21 cellular contexts compared by ENCODE assay signal in the genomic region with DNA sequence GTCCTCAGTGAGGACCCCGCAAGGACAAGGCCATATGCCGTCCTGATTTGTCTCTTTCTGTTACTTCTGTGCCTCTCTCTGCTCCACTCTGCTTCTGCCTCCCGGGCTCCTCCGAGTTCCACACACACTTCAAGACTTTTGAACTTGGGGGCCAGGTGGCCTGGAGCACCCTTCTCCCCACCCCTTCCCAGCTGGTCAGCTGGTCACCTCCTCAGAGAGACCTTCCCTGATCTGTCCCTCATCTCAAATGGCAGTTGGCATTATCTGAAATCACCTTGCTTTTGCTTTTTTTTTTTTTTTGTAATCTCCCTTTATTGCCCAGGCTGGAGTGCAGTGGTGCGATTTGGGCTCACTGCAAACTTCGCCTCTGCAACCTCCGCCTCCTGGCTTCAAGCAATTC. TPM values are rescaled to one million over a fixed set of nuclear protein-coding genes. Genes with fewer than 3 reads are reported as not detected.
DNase-seq lines count a peak whose midpoint lies in the region; ATAC-seq and TF ChIP-seq lines count a peak whose summit lies in the region.
"Had no signal": no experiment of that assay in that cellular context is flagged by ENCODE, and none has a peak within 500 bp of the region (broad histone marks: within the 10 kb centered on the region; RNA-seq: fewer than 3 reads in every experiment).

No MANE protein-coding gene starts in this region.

- in situ Hi-C loops in transverse colon (cut with MboI; ENCODE audit: low pct_ligation_motif_present in 1 of 4, low pct_unique_long_range_greater_than_20kb in 1 of 4, low sequenced_read_pairs in 3 of 4) = no loop called here

- H3K9me3 Mint-ChIP-seq in MCF 10A (ENCODE audit: unreplicated experiment) = no peaks in the 10 kb centered on the region
- no peaks in the 10 kb centered on the region for H3K9me3 Mint-ChIP-seq in activated T-helper 17 cell treated with anti-CD3 and anti-CD28 coated beads, Interleukin-2, amount 50 U/mL, for 72 hours
- no peaks in the 10 kb centered on the region for H3K9me3 Mint-ChIP-seq in memory B cell
- H3K9me3 Mint-ChIP-seq: activated naive CD4-positive, alpha-beta T cell treated with anti-CD3 and anti-CD28 coated beads for 36 hours; stimulated activated naive CD8-positive, alpha-beta T cell treated with anti-CD3 and anti-CD28 coated beads, Interleukin-15, Interleukin-2, amounts not matched to agents 100 ng/mL and 50 ng/mL, for 24 hours had no signal

- POLR2A ChIA-PET in MCF 10A (lab: Yijun Ruan, JAX) = no interaction called here

- no peak for TF ChIP-seq EP300 in transverse colon (IDR thresholded peaks at IDR 0.05; ENCODE audit: low read depth)

- no TSS peak for BruUV-seq in MCF 10A (replicated peaks; lab: Mats Ljungman, UMichigan)

- intact Hi-C loops in MCF 10A (cut with micrococcal nuclease) = no loop called here
- intact Hi-C loops in breast epithelium (cut with DNase I; ENCODE audit: low total_unique reads) = no loop called here
- intact Hi-C loops in vagina (cut with DNase I) = no loop called here
- intact Hi-C loops in transverse colon (cut with DNase I; ENCODE audit: low total_unique reads) = no loop called here
- intact Hi-C loops in body of pancreas (cut with DNase I) = no loop called here

- H3K4me3 ChIP-seq in breast epithelium (no peak overlapping the region), vagina (no peak overlapping the region), transverse colon (no peak overlapping the region), body of pancreas (no peak overlapping the region)
- H3K4me3 ChIP-seq: gastroesophageal sphincter, ovary had no signal

- TF ChIP-seq POLR2A in breast epithelium (IDR thresholded peaks at IDR 0.05) (no peak), vagina (IDR thresholded peaks at IDR 0.05) (no peak), transverse colon (IDR thresholded peaks at IDR 0.05) (no peak), body of pancreas (IDR thresholded peaks at IDR 0.05) (no peak)

- H3K4me1 Mint-ChIP-seq in MCF 10A (ENCODE audit: insufficient read depth, unreplicated experiment) (no peaks in the 10 kb centered on the region), memory B cell (peaks cover 17% of the 10 kb centered on the region)
- peaks cover 11% of the 10 kb centered on the region for H3K4me1 Mint-ChIP-seq in activated T-helper 17 cell treated with anti-CD3 and anti-CD28 coated beads, Interleukin-2, amount 50 U/mL, for 72 hours

- H3K27ac ChIP-seq in breast epithelium = no peak overlapping the region
- peak overlapping the region; percentile 36 for H3K27ac ChIP-seq in vagina
- no peak overlapping the region for H3K27ac ChIP-seq in transverse colon
- peak overlapping the region in 1 of 4 donors; percentile 44 for H3K27ac ChIP-seq in body of pancreas
- H3K27ac ChIP-seq: gastroesophageal sphincter, HL-60, ovary had no signal

- H3K4me1 ChIP-seq in breast epithelium = no peaks in the 10 kb centered on the region
- peaks cover 36% of the 10 kb centered on the region for H3K4me1 ChIP-seq in vagina
- peaks cover 11 to 25% (median 20%) of the 10 kb centered on the region in 4 donors for H3K4me1 ChIP-seq in transverse colon
- peaks cover 59% of the 10 kb centered on the region for H3K4me1 ChIP-seq in body of pancreas

- no peaks in the 10 kb centered on the region for H3K36me3 ChIP-seq in breast epithelium
- no peaks in the 10 kb centered on the region for H3K36me3 ChIP-seq in vagina
- H3K36me3 ChIP-seq in transverse colon = no peaks in the 10 kb centered on the region
- H3K36me3 ChIP-seq in body of pancreas (replicated peaks in 1 of 2; ENCODE audit: insufficient read depth in 1 of 2, low read depth in 2 of 2) = no peaks in the 10 kb centered on the region
- H3K36me3 ChIP-seq: gastroesophageal sphincter, ovary had no signal

- DNase-seq in MCF 10A (ENCODE audit: unreplicated experiment) (no peak), breast epithelium (ENCODE audit: low spot score in 2 of 2) (no peak), memory B cell (ENCODE audit: low spot score in 2 of 2) (no peak), vagina (ENCODE audit: extremely low spot score in 2 of 2) (no peak), transverse colon (no peak), body of pancreas (no peak)
- DNase-seq: activated naive CD4-positive, alpha-beta T cell treated with anti-CD3 and anti-CD28 coated beads for 36 hours; COR-L47; EL; HCEC 1CT; IMR-90; NCI-H1694; ovary had no signal

- H3K4me3 Mint-ChIP-seq in MCF 10A (ENCODE audit: unreplicated experiment) = peak overlapping the region; percentile 29
- peak overlapping the region; percentile 60 for H3K4me3 Mint-ChIP-seq in activated T-helper 17 cell treated with anti-CD3 and anti-CD28 coated beads, Interleukin-2, amount 50 U/mL, for 72 hours
- H3K4me3 Mint-ChIP-seq in memory B cell = peak overlapping the region; percentile 42

- CTCF ChIA-PET in MCF 10A (lab: Yijun Ruan, JAX) = interaction anchor here (0.8 to 0.9 kb wide), 2 partner anchors 47 to 96 kb away, joined by 3 read pairs; no protein-coding TSS in a partner anchor

- no peaks in the 10 kb centered on the region for H3K9me3 ChIP-seq in breast epithelium
- no peaks in the 10 kb centered on the region for H3K9me3 ChIP-seq in vagina
- H3K9me3 ChIP-seq in transverse colon = no peaks in the 10 kb centered on the region
- H3K9me3 ChIP-seq in body of pancreas = no peaks in the 10 kb centered on the region
- H3K9me3 ChIP-seq: gastroesophageal sphincter, ovary had no signal

- H3K27me3 ChIP-seq in breast epithelium (peaks cover 0 to 8% of the 10 kb centered on the region in 2 donors), vagina (peaks cover 5% of the 10 kb centered on the region), transverse colon (peaks cover 77% of the 10 kb centered on the region), body of pancreas (no peaks in the 10 kb centered on the region)

- TF ChIP-seq CTCF in MCF 10A (IDR thresholded peaks at IDR 0.05; ENCODE audit: unreplicated experiment) (no peak), breast epithelium (IDR thresholded peaks at IDR 0.05) (no peak), vagina (IDR thresholded peaks at IDR 0.05) (no peak), transverse colon (IDR thresholded peaks at IDR 0.05) (no peak), body of pancreas (IDR thresholded peaks at IDR 0.05) (no peak)

- no peak for ATAC-seq in activated T-helper 17 cell treated with anti-CD3 and anti-CD28 coated beads, Interleukin-2, amount 50 U/mL, for 72 hours (replicated peaks)
- ATAC-seq in memory B cell (ENCODE audit: low read depth) (no peak), GM18870 (IDR thresholded peaks at IDR 0.05; ENCODE audit: unreplicated experiment) (no peak), body of pancreas (no peak)
- ATAC-seq: gastroesophageal sphincter, left lobe of liver had no signal

- H3K36me3 Mint-ChIP-seq in MCF 10A (ENCODE audit: insufficient read depth, unreplicated experiment) = no peaks in the 10 kb centered on the region
- no peaks in the 10 kb centered on the region for H3K36me3 Mint-ChIP-seq in activated T-helper 17 cell treated with anti-CD3 and anti-CD28 coated beads, Interleukin-2, amount 50 U/mL, for 72 hours (ENCODE audit: low read depth)
- no peaks in the 10 kb centered on the region for H3K36me3 Mint-ChIP-seq in memory B cell

- 67 to 70% methylated on average over 4 to 7 of the region's 7 CpGs for whole genome bisulfite sequencing in transverse colon (ENCODE audit: low coverage in 1 of 2), 2 donors
- WGBS in body of pancreas, 2 donors = 60 to 70% methylated on average over 7 of the region's 7 CpGs

- H3K27ac Mint-ChIP-seq in MCF 10A (ENCODE audit: low read depth, unreplicated experiment) (no peak overlapping the region), memory B cell (no peak overlapping the region)
- H3K27ac Mint-ChIP-seq in activated T-helper 17 cell treated with anti-CD3 and anti-CD28 coated beads, Interleukin-2, amount 50 U/mL, for 72 hours = no peak overlapping the region
- H3K27ac Mint-ChIP-seq: activated naive CD4-positive, alpha-beta T cell treated with anti-CD3 and anti-CD28 coated beads for 36 hours; stimulated activated naive CD8-positive, alpha-beta T cell treated with anti-CD3 and anti-CD28 coated beads, Interleukin-15, Interleukin-2, amounts not matched to agents 100 ng/mL and 50 ng/mL, for 24 hours had no signal

- H3K27me3 Mint-ChIP-seq in MCF 10A (ENCODE audit: insufficient read depth, unreplicated experiment) = peaks cover 22% of the 10 kb centered on the region
- H3K27me3 Mint-ChIP-seq in activated T-helper 17 cell treated with anti-CD3 and anti-CD28 coated beads, Interleukin-2, amount 50 U/mL, for 72 hours = peaks cover 36% of the 10 kb centered on the region
- H3K27me3 Mint-ChIP-seq in memory B cell = peaks cover 30% of the 10 kb centered on the region

RNA-seq across cellular contexts. Expression of gene S1PR5, which starts 2.2 kb away (rescaled TPM):
- total RNA-seq in MCF 10A (2022) = not detected in 2 replicates
- 1 to 10 TPM in 1 of 3 donors, under 1 TPM in 2; 0.16 to 1.2 (median 0.66) TPM for total RNA-seq in breast epithelium
- total RNA-seq in activated T-helper 17 cell treated with anti-CD3 and anti-CD28 coated beads, Interleukin-2, amount 50 U/mL, for 72 hours = under 1 TPM in 1 of 2 donors, not detected in 1; 0.11 TPM
- 36.6 TPM for total RNA-seq in vagina
- total RNA-seq in transverse colon = not detected
- total RNA-seq in body of pancreas = 1 to 10 TPM; 1.0 to 1.6 TPM
- total RNA-seq: activated naive CD4-positive, alpha-beta T cell treated with anti-CD3 and anti-CD28 coated beads for 36 hours; epithelial cell of proximal tubule; T-helper 1 cell treated with Interleukin-12 subunit alpha and Interleukin-12 subunit beta and Interleukin-4 antibody, amounts not matched to agents 30 ng/mL and 1 ng/mL, for 36 hours had no signal

RNA-seq across cellular contexts. Expression of gene KEAP1, which starts 16.3 kb away (rescaled TPM):
- 46.1 and 48.5 TPM in 2 replicates for total RNA-seq in MCF 10A (2022)
- total RNA-seq in breast epithelium = 10 to 100 TPM; 52.8 to 53.6 (median 53.6) TPM
- 10 to 100 TPM; 71.5 to 99.6 TPM for total RNA-seq in activated T-helper 17 cell treated with anti-CD3 and anti-CD28 coated beads, Interleukin-2, amount 50 U/mL, for 72 hours
- total RNA-seq in vagina = 53.5 TPM
- 100 to 1,000 TPM in 1 of 4 donors, 10 to 100 TPM in 3; 54.8 to 348 (median 79.1) TPM for total RNA-seq in transverse colon
- 10 to 100 TPM; 30.9 to 37.6 TPM for total RNA-seq in body of pancreas

RNA-seq across cellular contexts. Expression of gene ATG4D, which starts 24.3 kb away (rescaled TPM):
- total RNA-seq in MCF 10A (2022) (22.6 and 36.8 TPM in 2 replicates), breast epithelium (10 to 100 TPM; 13.1 to 18.0 (median 16.1) TPM), vagina (18.2 TPM), transverse colon (100 to 1,000 TPM in 2 of 4 donors, 10 to 100 TPM in 2; 79.9 to 164 (median 100) TPM), body of pancreas (10 to 100 TPM; 20.4 to 23.3 TPM)
- total RNA-seq in activated T-helper 17 cell treated with anti-CD3 and anti-CD28 coated beads, Interleukin-2, amount 50 U/mL, for 72 hours = 10 to 100 TPM; 27.4 to 37.8 TPM

RNA-seq across cellular contexts. Expression of gene KRI1, which starts 46.4 kb away (rescaled TPM):
- total RNA-seq in MCF 10A (2022) = 23.3 and 27.4 TPM in 2 replicates
- total RNA-seq in breast epithelium = 10 to 100 TPM; 16.4 to 23.6 (median 17.6) TPM
- 10 to 100 TPM; 43.3 to 52.5 TPM for total RNA-seq in activated T-helper 17 cell treated with anti-CD3 and anti-CD28 coated beads, Interleukin-2, amount 50 U/mL, for 72 hours
- 21.6 TPM for total RNA-seq in vagina
- total RNA-seq in transverse colon = 10 to 100 TPM; 12.7 to 53.1 (median 27.9) TPM
- total RNA-seq in body of pancreas = 10 to 100 TPM; 24.1 to 28.8 TPM

RNA-seq across cellular contexts. Expression of gene CDKN2D, which starts 49.4 kb away (rescaled TPM):
- total RNA-seq in MCF 10A (2022) (2.5 and 2.6 TPM in 2 replicates), breast epithelium (1 to 10 TPM; 5.3 to 9.4 (median 8.8) TPM), vagina (22.8 TPM), transverse colon (10 to 100 TPM in 1 of 4 donors, 1 to 10 TPM in 3; 4.9 to 11.4 (median 7.1) TPM), body of pancreas (1 to 10 TPM; 2.6 to 4.9 TPM)
- 10 to 100 TPM; 21.2 to 46.6 TPM for total RNA-seq in activated T-helper 17 cell treated with anti-CD3 and anti-CD28 coated beads, Interleukin-2, amount 50 U/mL, for 72 hours

Comparison
In these comparisons a context has a peak if more than half of its experiments do, and no peak if none do; other contexts are left out.
1. RNA of gene S1PR5, which starts 2.2 kb away (total RNA-seq): 36.6 TPM in vagina (single experiment); 1.0 to 1.6 TPM in body of pancreas, 0.16 to 1.2 TPM in breast epithelium, 0.11 TPM in activated T-helper 17 cell treated with anti-CD3 and anti-CD28 coated beads, Interleukin-2, amount 50 U/mL, for 72 hours, not detected in MCF 10A and not detected in transverse colon; every median in the first group is over 10 times any median in the second.
2. Peak in every context shown above with its lines, with median percentiles within 50 percentile points of each other: H3K4me3 Mint-ChIP-seq.